In genomic region chr22:43955883-43956286, GRCh38 we compare ENCODE assay signal across 9 cellular contexts. TPM values are rescaled to one million over a fixed set of nuclear protein-coding genes. Genes with fewer than 3 reads are reported as not detected.
DNase-seq lines count a peak whose midpoint lies in the region; ATAC-seq, FAIRE-seq and TF ChIP-seq lines count a peak whose summit lies in the region.
"Had no signal": no experiment of that assay in that cellular context is flagged by ENCODE, and none has a peak within 500 bp of the region (broad histone marks: within the 10 kb centered on the region; RNA-seq: fewer than 3 reads in every experiment).

No MANE protein-coding gene starts in this region.

- no peaks in the 10 kb centered on the region for H3K27me3 Mint-ChIP-seq in activated CD8-positive, alpha-beta memory T cell treated with anti-CD3 and anti-CD28 coated beads, Interleukin-2, amount 10 ng/mL, durations not matched to agents 7 days and 5 days

- peaks cover 28% of the 10 kb centered on the region for H3K4me1 ChIP-seq in mononuclear cell (ENCODE audit: insufficient read depth, low read length)

- H3K4me1 Mint-ChIP-seq in activated CD8-positive, alpha-beta memory T cell treated with anti-CD3 and anti-CD28 coated beads, Interleukin-2, amount 10 ng/mL, durations not matched to agents 7 days and 5 days, result peaks cover 33% of the 10 kb centered on the region

- H3K27me3 ChIP-seq in bronchial epithelial cell (ENCODE audit: control insufficient read depth, insufficient read depth, low read length) (no peaks in the 10 kb centered on the region), mononuclear cell (ENCODE audit: insufficient read depth, low read length) (no peaks in the 10 kb centered on the region)

- H3K27ac Mint-ChIP-seq in activated CD8-positive, alpha-beta memory T cell treated with anti-CD3 and anti-CD28 coated beads, Interleukin-2, amount 10 ng/mL, durations not matched to agents 7 days and 5 days, result peak overlapping the region; percentile 97

- H3K9me3 Mint-ChIP-seq in activated CD8-positive, alpha-beta memory T cell treated with anti-CD3 and anti-CD28 coated beads, Interleukin-2, amount 10 ng/mL, durations not matched to agents 7 days and 5 days (ENCODE audit: low read depth), result no peaks in the 10 kb centered on the region

- peak; percentile 47 for DNase-seq in activated CD8-positive, alpha-beta memory T cell treated with anti-CD3 and anti-CD28 coated beads, Interleukin-2, amount 10 ng/mL, durations not matched to agents 7 days and 5 days
- no peak for DNase-seq in activated CD8-positive, alpha-beta memory T cell treated with anti-CD3 and anti-CD28 coated beads, Interleukin-2, amount 50 U/mL, for 4 hours
- DNase-seq in NAMALWA (ENCODE audit: low spot score) (peak; percentile 68), bronchial epithelial cell (ENCODE audit: low read depth) (no peak), NCI-H524 (lab: John Stamatoyannopoulos, UW) (no peak), NCI-H2107 treated with DMSO at 0.1 percent for 48 hours (lab: John Stamatoyannopoulos, UW; ENCODE audit: unreplicated experiment) (no peak)

- peaks cover 4% of the 10 kb centered on the region for H3K36me3 Mint-ChIP-seq in activated CD8-positive, alpha-beta memory T cell treated with anti-CD3 and anti-CD28 coated beads, Interleukin-2, amount 10 ng/mL, durations not matched to agents 7 days and 5 days

- H3K4me3 Mint-ChIP-seq in activated CD8-positive, alpha-beta memory T cell treated with anti-CD3 and anti-CD28 coated beads, Interleukin-2, amount 10 ng/mL, durations not matched to agents 7 days and 5 days, result peak overlapping the region; percentile 100

- no peaks in the 10 kb centered on the region for H3K9me3 ChIP-seq in mononuclear cell (ENCODE audit: low read depth, low read length)

- CTCF ChIA-PET in activated CD8-positive, alpha-beta memory T cell treated with anti-CD3 and anti-CD28 coated beads, Interleukin-2, amount 10 ng/mL, durations not matched to agents 7 days and 5 days (lab: Charles Lee), result interaction anchor here (1.0 to 2.0 kb wide), 4 partner anchors 10 to 73 kb away, joined by 3 to 23 read pairs (median 8); no protein-coding TSS in a partner anchor

- ATAC-seq in activated CD8-positive, alpha-beta memory T cell treated with anti-CD3 and anti-CD28 coated beads, Interleukin-2, amount 10 ng/mL, durations not matched to agents 7 days and 5 days, result peak; percentile 8
- no peak for ATAC-seq in HG02938 (IDR thresholded peaks at IDR 0.05; ENCODE audit: unreplicated experiment)

- peaks cover 1% of the 10 kb centered on the region for H3K36me3 ChIP-seq in bronchial epithelial cell (ENCODE audit: control insufficient read depth, insufficient read depth, low read length)

- peak overlapping the region; percentile 82 for H3K4me3 ChIP-seq in bronchial epithelial cell (ENCODE audit: low read depth, low read length)
- H3K4me3 ChIP-seq in mononuclear cell (ENCODE audit: low read length), result peak overlapping the region; percentile 85

- TF ChIP-seq CTCF in bronchial epithelial cell (IDR thresholded peaks at IDR 0.05; ENCODE audit: insufficient read depth, low read length, severe bottlenecking), result no peak

- FAIRE-seq in bronchial epithelial cell (lab: Jason Lieb, UNC), result no peak
- FAIRE-seq: colon had no signal

RNA-seq across cellular contexts. Expression of gene SAMM50, which starts 0.6 kb away (rescaled TPM):
- 10 to 100 TPM; 42.2 to 57.9 TPM for total RNA-seq in activated CD8-positive, alpha-beta memory T cell treated with anti-CD3 and anti-CD28 coated beads, Interleukin-2, amount 10 ng/mL, durations not matched to agents 7 days and 5 days
- total RNA-seq in bronchial epithelial cell (28.7 and 32.6 TPM in 2 replicates), mononuclear cell (12.9 TPM)

RNA-seq across cellular contexts. Expression of gene PNPLA3, which starts 32.3 kb away (rescaled TPM):
- under 1 TPM in 1 of 2 experiments, not detected in 1; 0.19 TPM for total RNA-seq in activated CD8-positive, alpha-beta memory T cell treated with anti-CD3 and anti-CD28 coated beads, Interleukin-2, amount 10 ng/mL, durations not matched to agents 7 days and 5 days
- total RNA-seq in bronchial epithelial cell (1.3 and 1.7 TPM in 2 replicates), mononuclear cell (not detected)

Comparison
In these comparisons a context has a peak if more than half of its experiments do, and no peak if none do; other contexts are left out.
1. DNase-seq: peak in activated CD8-positive, alpha-beta memory T cell treated with anti-CD3 and anti-CD28 coated beads, Interleukin-2, amount 10 ng/mL, durations not matched to agents 7 days and 5 days (single experiment) and NAMALWA (single experiment); none in activated CD8-positive, alpha-beta memory T cell treated with anti-CD3 and anti-CD28 coated beads, Interleukin-2, amount 50 U/mL, for 4 hours (single experiment), bronchial epithelial cell (single experiment), NCI-H524 (0 of 2) and NCI-H2107 treated with DMSO at 0.1 percent for 48 hours (single experiment).